Comparison of ENCODE assay signal across 11 cellular contexts in the genomic region with DNA sequence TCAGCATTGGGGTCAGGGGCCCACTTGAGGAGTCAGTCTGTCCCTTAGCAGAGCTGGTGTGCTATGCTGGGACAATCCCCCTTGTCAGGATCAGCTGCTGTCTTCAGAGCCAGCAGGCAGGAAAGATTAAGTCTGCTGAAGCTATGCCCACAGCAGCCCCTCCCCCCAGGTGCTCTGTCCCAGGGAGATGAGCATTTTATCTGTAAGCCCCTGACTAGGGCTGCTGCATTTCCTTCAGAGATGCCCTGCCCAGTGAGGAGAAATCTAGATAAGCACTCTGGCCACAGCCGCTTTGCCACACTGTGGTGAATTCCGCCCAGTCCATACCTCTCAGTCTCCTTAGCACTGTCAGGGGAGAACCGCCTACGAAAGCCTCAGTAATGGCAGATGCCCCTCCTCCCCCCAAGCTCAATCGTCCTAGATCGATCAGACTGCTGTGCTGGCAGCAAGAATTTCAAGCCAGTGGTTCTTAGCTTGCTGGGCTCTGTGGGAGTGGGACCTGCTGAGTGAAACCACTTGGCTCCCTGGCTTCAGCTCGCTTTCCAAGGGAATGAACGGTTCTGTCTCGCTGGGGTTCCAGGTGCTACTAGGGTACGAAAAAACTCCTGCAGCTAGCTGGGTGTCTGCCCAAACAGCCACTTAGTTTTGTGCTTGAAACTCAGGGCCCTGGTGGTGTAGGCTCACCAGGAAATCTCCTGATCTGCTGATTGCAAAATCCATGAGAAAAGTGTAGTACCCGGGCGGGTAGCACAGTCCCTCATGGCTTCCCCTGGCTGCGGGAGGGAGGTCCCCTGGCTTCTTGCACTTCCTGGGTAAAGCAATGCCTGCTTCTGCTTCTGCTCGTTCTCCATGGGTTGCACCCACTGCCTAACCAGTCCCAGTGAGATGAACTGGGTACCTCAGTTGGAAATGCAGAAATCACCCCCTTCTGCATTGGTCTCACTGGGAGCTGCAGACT. TPM values are rescaled to one million over a fixed set of nuclear protein-coding genes. Genes with fewer than 3 reads are reported as not detected.
DNase-seq lines count a peak whose midpoint lies in the region; ATAC-seq lines count a peak whose summit lies in the region.
"Had no signal": no experiment of that assay in that cellular context is flagged by ENCODE, and none has a peak within 500 bp of the region (broad histone marks: within the 10 kb centered on the region; RNA-seq: fewer than 3 reads in every experiment).

No MANE protein-coding gene starts in this region.

- CTCF ChIA-PET in T-cell (lab: Charles Lee) = no interaction called here
- CTCF ChIA-PET in activated CD4-positive, alpha-beta memory T cell treated with anti-CD3 and anti-CD28 coated beads, Interleukin-2, amount 10 ng/mL, durations not matched to agents 7 days and 5 days (lab: Charles Lee) = interaction anchor here (1.0 kb wide), 1 partner anchor 59 kb away, joined by 4 read pairs; no protein-coding TSS in a partner anchor

- ATAC-seq in T-cell (replicated peaks in 1 of 4) (no peak), left lobe of liver (peak; percentile 23)
- no peak for ATAC-seq in stimulated activated naive B cell treated with anti-CD40 and anti-IgM and Interleukin-4, amounts not matched to agents 10 μg/mL and 1 μg/mL and 100 μg/mL, for 72 hours (replicated peaks)

- H3K27ac ChIP-seq in HUES6 (ENCODE audit: low read depth, low read length) = no peak overlapping the region
- H3K27ac ChIP-seq: transverse colon had no signal

- POLR2A ChIA-PET in T-cell (lab: Charles Lee) = no interaction called here
- POLR2A ChIA-PET in activated CD4-positive, alpha-beta memory T cell treated with anti-CD3 and anti-CD28 coated beads, Interleukin-2, amount 10 ng/mL, durations not matched to agents 7 days and 5 days (lab: Charles Lee) = interaction anchor here (1.2 kb wide), 1 partner anchor 25 kb away, joined by 4 read pairs; the partner anchor contains the start of gene TP53BP2

- H3K36me3 Mint-ChIP-seq in T-cell = no peaks in the 10 kb centered on the region
- no peaks in the 10 kb centered on the region for H3K36me3 Mint-ChIP-seq in stimulated activated naive B cell treated with anti-CD40 and anti-IgM and Interleukin-4, amounts not matched to agents 10 μg/mL and 1 μg/mL and 100 μg/mL, for 72 hours
- H3K36me3 Mint-ChIP-seq in activated CD4-positive, alpha-beta memory T cell treated with anti-CD3 and anti-CD28 coated beads, Interleukin-2, amount 10 ng/mL, durations not matched to agents 7 days and 5 days (ENCODE audit: low read depth) = no peaks in the 10 kb centered on the region

- H3K9me3 Mint-ChIP-seq in T-cell = no peaks in the 10 kb centered on the region
- no peaks in the 10 kb centered on the region for H3K9me3 Mint-ChIP-seq in stimulated activated naive B cell treated with anti-CD40 and anti-IgM and Interleukin-4, amounts not matched to agents 10 μg/mL and 1 μg/mL and 100 μg/mL, for 72 hours
- H3K9me3 Mint-ChIP-seq in activated CD4-positive, alpha-beta memory T cell treated with anti-CD3 and anti-CD28 coated beads, Interleukin-2, amount 10 ng/mL, durations not matched to agents 7 days and 5 days = no peaks in the 10 kb centered on the region

- peak overlapping the region; percentile 27 to 54 (median 34) for H3K4me3 Mint-ChIP-seq in T-cell
- peak overlapping the region in 1 of 2 donors; percentile 55 for H3K4me3 Mint-ChIP-seq in stimulated activated naive B cell treated with anti-CD40 and anti-IgM and Interleukin-4, amounts not matched to agents 10 μg/mL and 1 μg/mL and 100 μg/mL, for 72 hours
- no peak overlapping the region for H3K4me3 Mint-ChIP-seq in activated CD4-positive, alpha-beta memory T cell treated with anti-CD3 and anti-CD28 coated beads, Interleukin-2, amount 10 ng/mL, durations not matched to agents 7 days and 5 days

- no peaks in the 10 kb centered on the region for H3K27me3 ChIP-seq in HUES6 (ENCODE audit: control insufficient read depth, insufficient read depth, low read length)

- no peaks in the 10 kb centered on the region for H3K4me1 Mint-ChIP-seq in T-cell
- H3K4me1 Mint-ChIP-seq in stimulated activated naive B cell treated with anti-CD40 and anti-IgM and Interleukin-4, amounts not matched to agents 10 μg/mL and 1 μg/mL and 100 μg/mL, for 72 hours = no peaks in the 10 kb centered on the region
- no peaks in the 10 kb centered on the region for H3K4me1 Mint-ChIP-seq in activated CD4-positive, alpha-beta memory T cell treated with anti-CD3 and anti-CD28 coated beads, Interleukin-2, amount 10 ng/mL, durations not matched to agents 7 days and 5 days

- H3K27ac Mint-ChIP-seq in T-cell = no peak overlapping the region
- no peak overlapping the region for H3K27ac Mint-ChIP-seq in stimulated activated naive B cell treated with anti-CD40 and anti-IgM and Interleukin-4, amounts not matched to agents 10 μg/mL and 1 μg/mL and 100 μg/mL, for 72 hours
- no peak overlapping the region for H3K27ac Mint-ChIP-seq in activated CD4-positive, alpha-beta memory T cell treated with anti-CD3 and anti-CD28 coated beads, Interleukin-2, amount 10 ng/mL, durations not matched to agents 7 days and 5 days

- H3K4me3 ChIP-seq in HUES6 (ENCODE audit: low read depth, low read length) = peak overlapping the region; percentile 9; the same call in 1 of the 2 replicates
- H3K4me3 ChIP-seq: transverse colon had no signal

- peaks cover under 1% of the 10 kb centered on the region; the same call in 1 of the 2 replicates for H3K9me3 ChIP-seq in HUES6 (ENCODE audit: control insufficient read depth, insufficient read depth, low read depth, low read length)
- H3K9me3 ChIP-seq: transverse colon had no signal

- no peaks in the 10 kb centered on the region for H3K36me3 ChIP-seq in HUES6 (ENCODE audit: control insufficient read depth, insufficient read depth, low read length)
- H3K36me3 ChIP-seq: transverse colon had no signal

- peaks cover 16 to 23% of the 10 kb centered on the region in 2 donors for H3K27me3 Mint-ChIP-seq in T-cell
- H3K27me3 Mint-ChIP-seq in stimulated activated naive B cell treated with anti-CD40 and anti-IgM and Interleukin-4, amounts not matched to agents 10 μg/mL and 1 μg/mL and 100 μg/mL, for 72 hours = peaks cover 38 to 45% of the 10 kb centered on the region in 2 donors
- peaks cover 42% of the 10 kb centered on the region for H3K27me3 Mint-ChIP-seq in activated CD4-positive, alpha-beta memory T cell treated with anti-CD3 and anti-CD28 coated beads, Interleukin-2, amount 10 ng/mL, durations not matched to agents 7 days and 5 days

- peaks cover 14% of the 10 kb centered on the region for H3K4me1 ChIP-seq in HUES6 (ENCODE audit: control insufficient read depth, insufficient read depth, low read length)
- H3K4me1 ChIP-seq: transverse colon had no signal

- no peak overlapping the region for H3K9ac ChIP-seq in HUES6 (ENCODE audit: low read length)

- DNase-seq in AML-193 (lab: John Stamatoyannopoulos, UW) (peak; percentile 80 to 86), T-cell (peak in 1 of 34 experiments; percentile 14), left lobe of liver (ENCODE audit: low spot score) (no peak), NCI-H2081 (lab: John Stamatoyannopoulos, UW) (no peak), midbrain (lab: John Stamatoyannopoulos, UW) (no peak)
- DNase-seq in stimulated activated naive B cell treated with anti-CD40 and anti-IgM and Interleukin-4, amounts not matched to agents 10 μg/mL and 1 μg/mL and 100 μg/mL, for 72 hours = no peak
- DNase-seq in activated CD4-positive, alpha-beta memory T cell treated with anti-CD3 and anti-CD28 coated beads, Interleukin-2, amount 10 ng/mL, durations not matched to agents 7 days and 5 days = no peak
- DNase-seq: activated CD8-positive, alpha-beta memory T cell treated with anti-CD3 and anti-CD28 coated beads, Interleukin-2, amount 50 U/mL, for 48 hours; NCI-H1930; transverse colon had no signal

RNA-seq across cellular contexts. Expression of gene TP53BP2, which starts 25.1 kb away (rescaled TPM):
- total RNA-seq in T-cell (10 to 100 TPM; 46.9 to 84.0 (median 53.1) TPM), left lobe of liver (11.6 TPM)
- 10 to 100 TPM; 34.4 to 36.0 TPM for total RNA-seq in activated CD4-positive, alpha-beta memory T cell treated with anti-CD3 and anti-CD28 coated beads, Interleukin-2, amount 10 ng/mL, durations not matched to agents 7 days and 5 days

Comparison
In these comparisons a context has a peak if more than half of its experiments do, and no peak if none do; other contexts are left out.
1. DNase-seq: peak in AML-193 (2 of 2); none in left lobe of liver (single experiment), stimulated activated naive B cell treated with anti-CD40 and anti-IgM and Interleukin-4, amounts not matched to agents 10 μg/mL and 1 μg/mL and 100 μg/mL, for 72 hours (single experiment), activated CD4-positive, alpha-beta memory T cell treated with anti-CD3 and anti-CD28 coated beads, Interleukin-2, amount 10 ng/mL, durations not matched to agents 7 days and 5 days (single experiment), NCI-H2081 (0 of 2) and midbrain (single experiment).